In the genomic region with DNA sequence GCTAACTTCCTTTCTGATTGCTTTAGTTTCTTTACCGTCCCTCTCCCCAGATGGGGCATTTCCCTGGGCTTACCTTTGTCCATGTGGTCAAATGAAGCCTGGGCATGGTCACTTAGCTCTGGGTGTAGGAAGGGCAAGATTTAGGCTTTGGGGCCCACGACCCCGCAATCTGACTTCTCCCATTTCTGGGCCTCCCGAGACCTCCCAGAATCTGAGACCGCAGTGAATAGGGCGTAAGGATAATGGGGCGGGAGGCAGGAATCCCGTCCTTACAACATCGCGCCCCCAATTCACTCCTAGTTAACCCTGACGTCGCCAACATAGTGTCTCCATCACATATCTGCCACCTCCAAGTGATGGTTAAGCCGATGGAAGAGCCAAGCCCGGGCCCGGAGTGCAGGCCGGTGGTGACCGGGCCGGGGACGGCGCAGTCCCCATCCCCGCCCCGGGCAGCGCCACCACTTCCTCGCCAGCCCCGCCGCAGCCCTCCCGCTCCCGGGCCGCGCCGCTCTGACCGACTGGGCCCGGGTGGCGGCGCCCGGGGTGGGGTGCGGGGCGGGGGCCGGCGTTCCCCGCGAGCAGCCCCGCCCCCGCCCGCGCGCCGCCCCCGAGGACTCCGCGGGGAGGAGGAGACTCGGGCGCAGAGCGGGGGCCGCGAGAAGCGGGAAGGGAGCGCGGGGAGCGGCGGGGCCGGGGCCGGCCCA, we compare ENCODE assay signal across 8 cellular contexts. TPM values are rescaled to one million over a fixed set of nuclear protein-coding genes. Genes with fewer than 3 reads are reported as not detected.
DNase-seq lines count a peak whose midpoint lies in the region; ATAC-seq, FAIRE-seq and TF ChIP-seq lines count a peak whose summit lies in the region.

TSS of gene RHBDL3 (plus strand) at position 641 of the 704 bp plus-strand sequence. CDS start 358 bp downstream, outside the sequence.

- H3K4me3 ChIP-seq in A549 (peak within 1 kb of the TSS; percentile 89), GM12875 (ENCODE audit: low read depth, low read length) (peak within 1 kb of the TSS; percentile 43), thyroid gland (replicated peaks in 1 of 3) (peak within 1 kb of the TSS in 1 of 3 donors; percentile 49)

- TF ChIP-seq POLR2A in A549 (IDR thresholded peaks at IDR 0.05; ENCODE audit: low read length) (no peak; the same call in 1 of the 2 replicates), thyroid gland (IDR thresholded peaks at IDR 0.05) (no peak)

- POLR2A ChIA-PET in A549 (lab: Yijun Ruan, JAX) = interaction anchor here (0.5 kb wide), 1 partner anchor 12 kb away, joined by 7 read pairs; no protein-coding TSS in a partner anchor

- no peak for TF ChIP-seq RAD21 in A549 (conservative IDR thresholded peaks at IDR 0.05 in 1 of 2, IDR thresholded peaks at IDR 0.05 in 1 of 2)

- intact Hi-C loops in Right ventricle myocardium superior (cut with DNase I) (no loop called here), thyroid gland (cut with DNase I) (no loop called here)

- no peaks in the 10 kb centered on the region for H3K36me3 ChIP-seq in thyroid gland

- no peak within 1 kb of the TSS for H3K27ac Mint-ChIP-seq in activated T-helper 17 cell treated with anti-CD3 and anti-CD28 coated beads, Interleukin-2, amount 50 U/mL, for 72 hours

- H3K4me1 ChIP-seq in A549 = peaks cover 38% of the 10 kb centered on the region
- H3K4me1 ChIP-seq in thyroid gland = peaks cover 11 to 19% of the 10 kb centered on the region in 2 donors

- no peaks in the 10 kb centered on the region for H3K27me3 ChIP-seq in thyroid gland

- H3K27me3 Mint-ChIP-seq in activated T-helper 17 cell treated with anti-CD3 and anti-CD28 coated beads, Interleukin-2, amount 50 U/mL, for 72 hours = peaks cover 56% of the 10 kb centered on the region

- H3K36me3 Mint-ChIP-seq in activated T-helper 17 cell treated with anti-CD3 and anti-CD28 coated beads, Interleukin-2, amount 50 U/mL, for 72 hours (ENCODE audit: low read depth) = no peaks in the 10 kb centered on the region

- CTCF ChIA-PET in A549 (lab: Yijun Ruan, JAX) = interaction anchor here (0.7 to 6.3 kb wide), 3 partner anchors 13 to 48 kb away, joined by 3 to 49 read pairs (median 4); no protein-coding TSS in a partner anchor

- H3K4me2 ChIP-seq in A549 = peak within 1 kb of the TSS; percentile 99

- TF ChIP-seq EP300 in A549 (IDR thresholded peaks at IDR 0.05) = no peak

- peak in 1 of 2 experiments; percentile 55 for DNase-seq in A549 (ENCODE audit: low read depth in 1 of 2, low spot score in 1 of 2)
- peak; percentile 60 for DNase-seq in Right ventricle myocardium superior
- peak; percentile 65 for DNase-seq in retina
- no peak for DNase-seq in islet precursor cell
- no peak for DNase-seq in thyroid gland
- DNase-seq in superior temporal gyrus (ENCODE audit: extremely low spot score) = no peak

- TF ChIP-seq CTCF in A549 (IDR thresholded peaks at IDR 0.05) = no peak
- no peak for TF ChIP-seq CTCF in GM12875 (IDR thresholded peaks at IDR 0.05; ENCODE audit: borderline replicate concordance, insufficient read depth, low read depth, low read length)
- no peak for TF ChIP-seq CTCF in thyroid gland (IDR thresholded peaks at IDR 0.05)

- no peak for FAIRE-seq in A549 (lab: Jason Lieb, UNC)

- peaks cover 9% of the 10 kb centered on the region for H3K4me1 Mint-ChIP-seq in activated T-helper 17 cell treated with anti-CD3 and anti-CD28 coated beads, Interleukin-2, amount 50 U/mL, for 72 hours

- H3K27ac ChIP-seq in A549 (peak within 1 kb of the TSS; percentile 55 to 84), thyroid gland (no peak within 1 kb of the TSS)

- H3K4me3 Mint-ChIP-seq in activated T-helper 17 cell treated with anti-CD3 and anti-CD28 coated beads, Interleukin-2, amount 50 U/mL, for 72 hours = peak within 1 kb of the TSS; percentile 73

- ATAC-seq in A549 = peak; percentile 42 to 47
- ATAC-seq in activated T-helper 17 cell treated with anti-CD3 and anti-CD28 coated beads, Interleukin-2, amount 50 U/mL, for 72 hours (replicated peaks) = peak; percentile 16
- ATAC-seq in Right ventricle myocardium superior (ENCODE audit: poor library complexity) = peak; percentile 76

- 39% methylated on average over 21 of the region's 63 CpGs for WGBS in A549 (ENCODE audit: missing lambda C conversion rate)
- WGBS in thyroid gland, 2 donors = 10 to 20% methylated on average over 10 to 13 of the region's 63 CpGs

- H3K9me3 Mint-ChIP-seq in activated T-helper 17 cell treated with anti-CD3 and anti-CD28 coated beads, Interleukin-2, amount 50 U/mL, for 72 hours = no peaks in the 10 kb centered on the region

- H3K9me3 ChIP-seq in A549 (no peaks in the 10 kb centered on the region), thyroid gland (no peaks in the 10 kb centered on the region)

TF ChIP-seq in A549, 52 proteins besides CTCF, POLR2A, EP300 and RAD21:
- TF ChIP-seq, protein P1, sequence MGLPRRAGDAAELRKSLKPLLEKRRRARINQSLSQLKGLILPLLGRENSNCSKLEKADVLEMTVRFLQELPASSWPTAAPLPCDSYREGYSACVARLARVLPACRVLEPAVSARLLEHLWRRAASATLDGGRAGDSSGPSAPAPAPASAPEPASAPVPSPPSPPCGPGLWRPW (IDR thresholded peaks at IDR 0.05) = no peak
- peak in 1 of 2 experiments; percentile 36; a peak in 2 of 5 replicates for TF ChIP-seq JUN (IDR thresholded peaks at IDR 0.05)

RNA-seq across cellular contexts. Expression of gene RHBDL3, which starts in this region (rescaled TPM):
- polyA plus RNA-seq in A549 (2011; rRNA removed) = 2.0 and 3.1 TPM in 2 replicates
- polyA plus RNA-seq in A549 (2012; cell fraction: cytosol; rRNA removed) = 3.5 and 4.3 TPM in 2 replicates
- polyA plus RNA-seq in A549 (2012; cell fraction: nucleus; rRNA removed) = 8.9 and 9.1 TPM in 2 replicates
- 4.2 to 6.6 TPM (median 5.9 TPM) in 3 replicates for polyA plus RNA-seq in A549 (2017; fragmentation: RNase III; extraction: RNeasy Plus Mini Kit Qiagen cat#74134 plus additional on column Dnase treatment)
- polyA minus RNA-seq in A549 (2011; rRNA and poly(A)+ RNA removed) = 3.1 and 5.2 TPM in 2 replicates
- under 1 TPM in 1 of 2 donors, not detected in 1; 0.13 TPM for total RNA-seq in activated T-helper 17 cell treated with anti-CD3 and anti-CD28 coated beads, Interleukin-2, amount 50 U/mL, for 72 hours
- 1.7 TPM for total RNA-seq in Right ventricle myocardium superior
- total RNA-seq in thyroid gland = under 1 TPM in 2 of 4 donors, not detected in 2; 0.15 to 0.22 TPM

Comparison
In these comparisons a context has a peak if more than half of its experiments do, and no peak if none do; other contexts are left out.
1. Peak in ATAC-seq in activated T-helper 17 cell treated with anti-CD3 and anti-CD28 coated beads, Interleukin-2, amount 50 U/mL, for 72 hours; RNA of the gene not detected or under 1 TPM.
2. ATAC-seq: peak in every context shown above with its lines; median percentile 76 in Right ventricle myocardium superior; 44 in A549; 16 in activated T-helper 17 cell treated with anti-CD3 and anti-CD28 coated beads, Interleukin-2, amount 50 U/mL, for 72 hours.
3. DNase-seq: peak in Right ventricle myocardium superior (single experiment) and retina (single experiment); none in islet precursor cell (single experiment), thyroid gland (0 of 2) and superior temporal gyrus (single experiment).
4. H3K27ac ChIP-seq: peak in A549 (2 of 2); none in thyroid gland (0 of 3).